26 cellular contexts compared by ENCODE assay signal in genomic region chr10:101655581-101655980, GRCh38. TPM values are rescaled to one million over a fixed set of nuclear protein-coding genes. Genes with fewer than 3 reads are reported as not detected.
DNase-seq lines count a peak whose midpoint lies in the region; ATAC-seq and TF ChIP-seq lines count a peak whose summit lies in the region.
"Had no signal": no experiment of that assay in that cellular context is flagged by ENCODE, and none has a peak within 500 bp of the region (broad histone marks: within the 10 kb centered on the region; RNA-seq: fewer than 3 reads in every experiment).

No MANE protein-coding gene starts in this region.

- H3K36me3 ChIP-seq in fibroblast of lung (ENCODE audit: control insufficient read depth, insufficient read depth, low read length), result no peaks in the 10 kb centered on the region
- H3K36me3 ChIP-seq: breast epithelium had no signal

- no peaks in the 10 kb centered on the region for H4K20me1 ChIP-seq in fibroblast of lung (ENCODE audit: control insufficient read depth, extremely low read depth, insufficient read depth, low read length)

- H3K27me3 ChIP-seq in fibroblast of lung (ENCODE audit: control insufficient read depth, insufficient read depth, low read length), result no peaks in the 10 kb centered on the region
- H3K27me3 ChIP-seq: breast epithelium, tibial nerve had no signal

- no peak overlapping the region for H2AFZ ChIP-seq in fibroblast of lung (ENCODE audit: low read length)
- H2AFZ ChIP-seq: GM23338 had no signal

- H3K4me3 ChIP-seq in AG10803 (ENCODE audit: low read length) (no peak overlapping the region), fibroblast of lung (replicated peaks in 1 of 4; ENCODE audit: control extremely low read depth in 1 of 4, insufficient read depth in 1 of 4, low read depth in 3 of 4, low read length in 4 of 4) (no peak overlapping the region)
- H3K4me3 ChIP-seq: breast epithelium, coronary artery, GM23338, K562, tibial nerve had no signal

- H3K4me1 ChIP-seq in fibroblast of lung (ENCODE audit: control insufficient read depth, extremely low read depth, insufficient read depth, low read length), result no peaks in the 10 kb centered on the region
- H3K4me1 ChIP-seq: breast epithelium had no signal

- no peaks in the 10 kb centered on the region for H3K79me2 ChIP-seq in fibroblast of lung (ENCODE audit: control insufficient read depth, insufficient read depth, low read length)

- H3K27ac ChIP-seq in fibroblast of lung (ENCODE audit: insufficient read depth, low read length), result no peak overlapping the region
- H3K27ac ChIP-seq: breast epithelium, coronary artery, tibial nerve had no signal

- H3K9ac ChIP-seq in fibroblast of lung (ENCODE audit: insufficient read depth, low read length), result no peak overlapping the region

- intact Hi-C loops in posterior vena cava (cut with DNase I), result loop anchor here in 1 of 2 donors (5.0 kb wide), 1 partner anchor 888 kb away; no protein-coding TSS in a partner anchor

- no peak for TF ChIP-seq CTCF in AG10803 (conservative IDR thresholded peaks at IDR 0.05; ENCODE audit: low read length)
- TF ChIP-seq CTCF in fibroblast of lung (conservative IDR thresholded peaks at IDR 0.05 in 1 of 2, IDR thresholded peaks at IDR 0.05 in 1 of 2; ENCODE audit: low read depth in 1 of 2, low read length in 2 of 2), result no peak

- no peaks in the 10 kb centered on the region for H3K9me3 ChIP-seq in fibroblast of lung (ENCODE audit: control insufficient read depth, insufficient read depth, low read depth, low read length)
- H3K9me3 ChIP-seq: breast epithelium, tibial nerve had no signal

- no peak for ATAC-seq in HG02642 (IDR thresholded peaks at IDR 0.05; ENCODE audit: poor library complexity, unreplicated experiment)
- ATAC-seq in GM21723 (IDR thresholded peaks at IDR 0.05; ENCODE audit: unreplicated experiment), result no peak
- ATAC-seq: effector memory CD8-positive, alpha-beta T cell; GM23338; K562; PC-3 had no signal

- no peak overlapping the region for H3K4me2 ChIP-seq in fibroblast of lung (ENCODE audit: extremely low read depth, insufficient read depth, low read length)
- H3K4me2 ChIP-seq: GM23338 had no signal

- DNase-seq in AG10803 (ENCODE audit: low read depth), result peak; percentile 54
- peak; percentile 25 for DNase-seq in GM04504 (ENCODE audit: low read depth)
- DNase-seq in fibroblast of lung (ENCODE audit: low read depth in 2 of 2), result peak; percentile 9 to 24
- DNase-seq in posterior vena cava (ENCODE audit: low spot score), result peak; percentile 87
- no peak for DNase-seq in activated naive CD4-positive, alpha-beta T cell treated with Interleukin-2 at 50 U/mL for 16 hours
- DNase-seq in NCI-H2171 treated with DMSO at 0.1 percent for 48 hours (lab: John Stamatoyannopoulos, UW), result no peak
- DNase-seq: activated CD4-positive, alpha-beta T cell treated with anti-CD3 and anti-CD28 coated beads, Interleukin-2, amount 50 U/mL, for 48 hours; activated CD8-positive, alpha-beta memory T cell treated with anti-CD3 and anti-CD28 coated beads, Interleukin-2, amount 50 U/mL, for 4 hours; activated effector memory CD4-positive, alpha-beta T cell treated with Interleukin-2 at 50 U/mL for 16 hours; CD4-positive, alpha-beta memory T cell; effector memory CD8-positive, alpha-beta T cell; head of caudate nucleus; naive B cell; NCI-H1105 treated with DMSO at 0.1 percent for 48 hours; NCI-H2081; PC-3; retina; SHP77 treated with DMSO at 0.1 percent for 48 hours; SW 1271 had no signal

RNA-seq across cellular contexts. Expression of gene FBXW4, which starts 39.4 kb away (rescaled TPM):
- total RNA-seq in fibroblast of lung (52.9 and 60.8 TPM in 2 replicates), posterior vena cava (10 to 100 TPM; 69.3 to 75.1 TPM)
- 32.7 and 37.1 TPM in 2 replicates for polyA plus RNA-seq in fibroblast of lung
- 25.2 and 26.0 TPM in 2 replicates for polyA plus RNA-seq in fibroblast of lung (2012)
- 41.7 and 96.3 TPM in 2 replicates for polyA minus RNA-seq in fibroblast of lung (ENCODE audit: low replicate concordance)

Comparison
In these comparisons a context has a peak if more than half of its experiments do, and no peak if none do; other contexts are left out.
1. DNase-seq: peak in AG10803 (single experiment), GM04504 (single experiment), fibroblast of lung (2 of 2) and posterior vena cava (single experiment); none in activated naive CD4-positive, alpha-beta T cell treated with Interleukin-2 at 50 U/mL for 16 hours (single experiment) and NCI-H2171 treated with DMSO at 0.1 percent for 48 hours (single experiment).